Comparison of ENCODE assay signal across 8 cellular contexts in genomic region chr12:53268637-53269562, GRCh38. TPM values are rescaled to one million over a fixed set of nuclear protein-coding genes. Genes with fewer than 3 reads are reported as not detected.
DNase-seq lines count a peak whose midpoint lies in the region; ATAC-seq, FAIRE-seq and TF ChIP-seq lines count a peak whose summit lies in the region.

No MANE protein-coding gene starts in this region.

- CTCF ChIA-PET in activated CD8-positive, alpha-beta T cell treated with anti-CD3 and anti-CD28 coated beads, Interleukin-2, amount 10 ng/mL, durations not matched to agents 7 days and 5 days (lab: Charles Lee): interaction anchor here (0.7 to 10.0 kb wide), 25 partner anchors 9 to 215 kb away, joined by 3 to 401 read pairs (median 6); partner anchors contain the start of genes AAAS, CSAD, MYG1 and PFDN5

- TF ChIP-seq CTCF in right atrium auricular region (IDR thresholded peaks at IDR 0.05) (no peak), kidney (IDR thresholded peaks at IDR 0.05; ENCODE audit: borderline replicate concordance, extremely low read depth, insufficient read depth) (no peak), transverse colon (IDR thresholded peaks at IDR 0.05) (no peak)

- intact Hi-C loops in Right ventricle myocardium superior (cut with DNase I): no loop called here
- intact Hi-C loops in kidney (cut with DNase I): no loop called here
- intact Hi-C loops in transverse colon (cut with DNase I; ENCODE audit: low total_unique reads): no loop called here

- ATAC-seq in Right ventricle myocardium superior (ENCODE audit: poor library complexity): no peak
- ATAC-seq in activated CD8-positive, alpha-beta T cell treated with anti-CD3 and anti-CD28 coated beads, Interleukin-2, amount 10 ng/mL, durations not matched to agents 7 days and 5 days: no peak
- ATAC-seq in GM18858 (IDR thresholded peaks at IDR 0.05; ENCODE audit: unreplicated experiment): no peak
- ATAC-seq in HG03139 (IDR thresholded peaks at IDR 0.05; ENCODE audit: unreplicated experiment): no peak

- no peaks in the 10 kb centered on the region for H3K36me3 ChIP-seq in right atrium auricular region
- no peaks in the 10 kb centered on the region for H3K36me3 ChIP-seq in kidney (ENCODE audit: control insufficient read depth in 1 of 2, insufficient read depth in 2 of 2, low read length in 2 of 2)
- no peaks in the 10 kb centered on the region for H3K36me3 ChIP-seq in transverse colon

- H3K4me1 ChIP-seq in right atrium auricular region: peaks cover 0 to 12% of the 10 kb centered on the region in 2 donors
- H3K4me1 ChIP-seq in kidney (ENCODE audit: control insufficient read depth in 1 of 2, insufficient read depth in 1 of 2, low read depth in 1 of 2, low read length in 2 of 2): peaks cover 0 to 2% of the 10 kb centered on the region in 2 donors
- H3K4me1 ChIP-seq in transverse colon: peaks cover 0 to 12% (median 8%) of the 10 kb centered on the region in 4 donors

- TF ChIP-seq EP300 in transverse colon (IDR thresholded peaks at IDR 0.05; ENCODE audit: low read depth): no peak

- no peaks in the 10 kb centered on the region for H3K9me3 Mint-ChIP-seq in activated CD8-positive, alpha-beta T cell treated with anti-CD3 and anti-CD28 coated beads, Interleukin-2, amount 10 ng/mL, durations not matched to agents 7 days and 5 days (ENCODE audit: insufficient read depth)

- H3K4me3 ChIP-seq in right atrium auricular region (peak overlapping the region; percentile 43 to 65), kidney (ENCODE audit: low read length in 2 of 2) (peak overlapping the region; percentile 76 to 87), transverse colon (peak overlapping the region; percentile 33 to 79 (median 58))

- TF ChIP-seq POLR2A in transverse colon (IDR thresholded peaks at IDR 0.05): no peak

- H3K27ac Mint-ChIP-seq in activated CD8-positive, alpha-beta T cell treated with anti-CD3 and anti-CD28 coated beads, Interleukin-2, amount 10 ng/mL, durations not matched to agents 7 days and 5 days: peak overlapping the region; percentile 98

- FAIRE-seq in kidney (lab: Jason Lieb, UNC) (no peak), urothelium cell line (lab: Jason Lieb, UNC) (no peak)

- no peak overlapping the region for H3K27ac ChIP-seq in right atrium auricular region
- no peak overlapping the region for H3K27ac ChIP-seq in kidney (ENCODE audit: low read depth in 2 of 2, low read length in 2 of 2)
- peak overlapping the region in 2 of 4 donors; percentile 49 to 54 for H3K27ac ChIP-seq in transverse colon

- POLR2A ChIA-PET in activated CD8-positive, alpha-beta T cell treated with anti-CD3 and anti-CD28 coated beads, Interleukin-2, amount 10 ng/mL, durations not matched to agents 7 days and 5 days (lab: Charles Lee): interaction anchor here (0.5 to 7.3 kb wide), 17 partner anchors 10 to 186 kb away, joined by 3 to 88 read pairs (median 8); partner anchors contain the start of genes CSAD, MYG1, PFDN5 and ZNF740

- in situ Hi-C loops in transverse colon (cut with MboI; ENCODE audit: low pct_ligation_motif_present in 1 of 4, low pct_unique_long_range_greater_than_20kb in 1 of 4, low sequenced_read_pairs in 3 of 4): no loop called here

- H3K4me1 Mint-ChIP-seq in activated CD8-positive, alpha-beta T cell treated with anti-CD3 and anti-CD28 coated beads, Interleukin-2, amount 10 ng/mL, durations not matched to agents 7 days and 5 days (ENCODE audit: low read depth): peaks cover 48% of the 10 kb centered on the region

- peak overlapping the region; percentile 98 for H3K4me3 Mint-ChIP-seq in activated CD8-positive, alpha-beta T cell treated with anti-CD3 and anti-CD28 coated beads, Interleukin-2, amount 10 ng/mL, durations not matched to agents 7 days and 5 days

- H3K27me3 ChIP-seq in right atrium auricular region (no peaks in the 10 kb centered on the region), transverse colon (no peaks in the 10 kb centered on the region)

- WGBS in transverse colon (ENCODE audit: low coverage in 1 of 2), 2 donors: 17 to 64% methylated on average over 3 to 20 of the region's 20 CpGs

- DNase-seq in right atrium auricular region (ENCODE audit: low spot score) (no peak), Right ventricle myocardium superior (no peak), kidney (peak; percentile 22), transverse colon (no peak), urothelium cell line (ENCODE audit: low spot score) (no peak)
- DNase-seq in activated CD8-positive, alpha-beta T cell treated with anti-CD3 and anti-CD28 coated beads, Interleukin-2, amount 10 ng/mL, durations not matched to agents 7 days and 5 days: no peak

- H3K27me3 Mint-ChIP-seq in activated CD8-positive, alpha-beta T cell treated with anti-CD3 and anti-CD28 coated beads, Interleukin-2, amount 10 ng/mL, durations not matched to agents 7 days and 5 days (ENCODE audit: low read depth): no peaks in the 10 kb centered on the region

- peaks cover 47% of the 10 kb centered on the region for H3K36me3 Mint-ChIP-seq in activated CD8-positive, alpha-beta T cell treated with anti-CD3 and anti-CD28 coated beads, Interleukin-2, amount 10 ng/mL, durations not matched to agents 7 days and 5 days (ENCODE audit: low read depth)

- H3K9me3 ChIP-seq in right atrium auricular region (no peaks in the 10 kb centered on the region), kidney (ENCODE audit: control insufficient read depth in 1 of 2, low read length in 2 of 2) (no peaks in the 10 kb centered on the region), transverse colon (no peaks in the 10 kb centered on the region)

- peak overlapping the region in 1 of 2 donors; percentile 34 for H3K9ac ChIP-seq in kidney (ENCODE audit: low read length in 2 of 2)

RNA-seq across cellular contexts. Expression of gene ESPL1, which starts 0.8 kb away (rescaled TPM):
- under 1 TPM; 0.12 to 0.59 TPM for total RNA-seq in right atrium auricular region
- 0.81 TPM for total RNA-seq in Right ventricle myocardium superior
- total RNA-seq in activated CD8-positive, alpha-beta T cell treated with anti-CD3 and anti-CD28 coated beads, Interleukin-2, amount 10 ng/mL, durations not matched to agents 7 days and 5 days: 100 to 1,000 TPM; 126 TPM
- total RNA-seq in kidney: 1.5 TPM
- 2.9 TPM for polyA plus RNA-seq in kidney (ENCODE audit: insufficient read depth, low read depth, low replicate concordance)
- 10 to 100 TPM in 3 of 4 donors, 1 to 10 TPM in 1; 6.5 to 31.8 (median 18.8) TPM for total RNA-seq in transverse colon

RNA-seq across cellular contexts. Expression of gene PFDN5, which starts 26.4 kb away (rescaled TPM):
- total RNA-seq in right atrium auricular region (100 to 1,000 TPM; 416 to 549 TPM), Right ventricle myocardium superior (359 TPM), kidney (439 TPM), transverse colon (100 to 1,000 TPM; 244 to 451 (median 381) TPM)
- total RNA-seq in activated CD8-positive, alpha-beta T cell treated with anti-CD3 and anti-CD28 coated beads, Interleukin-2, amount 10 ng/mL, durations not matched to agents 7 days and 5 days: 100 to 1,000 TPM; 292 to 307 TPM
- 1,405 TPM for polyA plus RNA-seq in kidney (ENCODE audit: insufficient read depth, low read depth, low replicate concordance)

RNA-seq across cellular contexts. Expression of gene MYG1, which starts 30.6 kb away (rescaled TPM):
- 10 to 100 TPM; 26.9 to 28.3 TPM for total RNA-seq in right atrium auricular region
- total RNA-seq in Right ventricle myocardium superior: 37.0 TPM
- total RNA-seq in activated CD8-positive, alpha-beta T cell treated with anti-CD3 and anti-CD28 coated beads, Interleukin-2, amount 10 ng/mL, durations not matched to agents 7 days and 5 days: 10 to 100 TPM; 55.6 to 56.9 TPM
- total RNA-seq in kidney: 49.0 TPM
- 105 TPM for polyA plus RNA-seq in kidney (ENCODE audit: insufficient read depth, low read depth, low replicate concordance)
- 10 to 100 TPM; 12.7 to 37.0 (median 24.3) TPM for total RNA-seq in transverse colon

RNA-seq across cellular contexts. Expression of gene RARG, which starts 36.9 kb away (rescaled TPM):
- total RNA-seq in right atrium auricular region (10 to 100 TPM; 14.8 to 15.0 TPM), Right ventricle myocardium superior (15.4 TPM), kidney (34.1 TPM), transverse colon (10 to 100 TPM in 1 of 4 donors, 1 to 10 TPM in 2, not detected in 1; 2.6 to 15.4 (median 7.6) TPM)
- 10 to 100 TPM; 44.1 to 45.9 TPM for total RNA-seq in activated CD8-positive, alpha-beta T cell treated with anti-CD3 and anti-CD28 coated beads, Interleukin-2, amount 10 ng/mL, durations not matched to agents 7 days and 5 days
- 13.2 TPM for polyA plus RNA-seq in kidney (ENCODE audit: insufficient read depth, low read depth, low replicate concordance)

RNA-seq across cellular contexts. Expression of gene AAAS, which starts 52.5 kb away (rescaled TPM):
- total RNA-seq in right atrium auricular region: 10 to 100 TPM; 30.4 to 30.8 TPM
- total RNA-seq in Right ventricle myocardium superior: 40.9 TPM
- total RNA-seq in activated CD8-positive, alpha-beta T cell treated with anti-CD3 and anti-CD28 coated beads, Interleukin-2, amount 10 ng/mL, durations not matched to agents 7 days and 5 days: 10 to 100 TPM; 67.5 to 67.9 TPM
- 46.2 TPM for total RNA-seq in kidney
- polyA plus RNA-seq in kidney (ENCODE audit: insufficient read depth, low read depth, low replicate concordance): 43.4 TPM
- 10 to 100 TPM; 31.8 to 51.6 (median 39.9) TPM for total RNA-seq in transverse colon
